8 cellular contexts compared by ENCODE assay signal in the genomic region with DNA sequence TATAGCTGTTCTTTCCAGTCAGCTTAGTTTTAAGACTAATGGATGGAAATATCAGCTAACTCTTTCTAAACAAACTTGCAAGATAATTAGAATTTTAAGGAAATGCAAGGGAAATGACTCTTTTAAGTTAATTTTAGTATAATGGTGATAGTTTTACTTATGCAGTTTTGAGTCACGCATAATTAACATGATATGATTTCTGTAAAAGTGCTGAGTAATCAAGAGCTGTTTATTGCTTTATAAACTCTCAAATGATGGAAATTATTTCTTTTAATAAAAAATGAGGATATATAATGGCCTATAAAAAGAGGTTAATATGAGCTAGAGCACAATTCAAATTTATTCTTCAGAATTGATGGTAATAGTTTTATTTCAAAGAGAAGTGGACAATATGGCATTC.
"Had no signal": no experiment of that assay in that cellular context is flagged by ENCODE, and none has a peak within 500 bp of the region (broad histone marks: within the 10 kb centered on the region; RNA-seq: fewer than 3 reads in every experiment).

No MANE protein-coding gene starts in this region.

- H3K27ac ChIP-seq: KMS-11 had no signal

- H3K9ac ChIP-seq: KMS-11 had no signal

- H3K4me3 ChIP-seq: GM23338 had no signal

- ATAC-seq: GM23338 had no signal

- H3K4me2 ChIP-seq: GM23338, KMS-11 had no signal

- FAIRE-seq: H1, H54, HTR-8/SVneo had no signal

- DNase-seq: H9, HCEC 1CT, KBM-7 had no signal

- H2AFZ ChIP-seq: GM23338 had no signal
